ENCODE assay signal across 8 cellular contexts in the genomic region with DNA sequence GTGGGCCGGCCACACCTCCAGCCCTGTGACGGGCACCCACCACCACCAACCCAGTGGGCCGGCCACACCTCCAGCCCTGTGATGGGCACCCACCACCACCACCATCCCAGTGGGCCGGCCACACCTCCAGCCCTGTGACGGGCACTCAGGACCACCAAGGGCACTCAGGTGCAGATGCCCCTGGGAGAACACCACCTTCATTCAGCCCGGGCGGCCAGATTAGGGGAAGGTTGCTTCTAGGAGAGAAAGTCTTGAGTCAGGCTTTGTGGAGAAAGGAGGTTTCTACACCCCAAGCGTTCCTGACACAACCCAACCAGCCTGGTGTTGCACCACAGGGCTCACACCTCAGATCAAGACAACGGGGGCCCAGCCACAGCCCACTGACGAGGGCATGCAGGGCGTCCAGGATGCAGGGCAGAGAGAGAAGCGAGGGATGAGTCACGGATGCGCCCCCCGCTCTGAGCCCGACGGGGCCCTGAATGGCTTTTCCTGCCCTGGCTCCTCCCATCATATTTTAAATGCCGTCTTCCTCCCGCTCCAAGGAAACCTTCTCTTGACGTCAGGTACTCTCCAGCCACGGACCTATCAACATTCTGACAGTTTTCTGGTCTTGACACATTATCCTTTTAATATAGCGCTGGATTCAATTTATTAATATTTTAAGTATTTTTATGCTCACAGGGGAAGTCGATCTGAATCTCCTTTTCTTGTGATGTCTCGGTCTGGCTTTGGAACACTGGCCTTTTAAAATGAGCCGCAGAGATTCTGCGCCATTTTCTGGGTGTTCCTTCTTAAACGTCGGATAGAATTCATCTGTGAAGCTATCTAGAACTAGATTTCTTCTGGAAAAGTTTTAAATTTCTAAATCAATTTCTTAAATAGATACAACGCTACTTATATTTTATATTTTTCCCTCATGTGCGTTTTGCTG. TPM values are rescaled to one million over a fixed set of nuclear protein-coding genes. Genes with fewer than 3 reads are reported as not detected.
DNase-seq lines count a peak whose midpoint lies in the region; ATAC-seq and TF ChIP-seq lines count a peak whose summit lies in the region.

No MANE protein-coding gene starts in this region.

- DNase-seq in MM.1S: peak; percentile 84
- DNase-seq in SKM-1 (lab: John Stamatoyannopoulos, UW; ENCODE audit: unreplicated experiment): peak; percentile 43
- peak; percentile 82 for DNase-seq in activated naive CD8-positive, alpha-beta T cell treated with anti-CD3 and anti-CD28 coated beads, Interleukin-2, amount 10 ng/mL, durations not matched to agents 7 days and 5 days
- DNase-seq in Right ventricle myocardium inferior (ENCODE audit: missing footprints): peak; percentile 95
- peak; percentile 94 for DNase-seq in osteocyte (ENCODE audit: extremely low spot score, unreplicated experiment)

- H3K4me3 Mint-ChIP-seq in activated naive CD8-positive, alpha-beta T cell treated with anti-CD3 and anti-CD28 coated beads, Interleukin-2, amount 10 ng/mL, durations not matched to agents 7 days and 5 days: peak overlapping the region; percentile 87
- H3K4me3 Mint-ChIP-seq in osteocyte (ENCODE audit: unreplicated experiment): peak overlapping the region; percentile 89

- no peaks in the 10 kb centered on the region for H3K27me3 Mint-ChIP-seq in activated naive CD8-positive, alpha-beta T cell treated with anti-CD3 and anti-CD28 coated beads, Interleukin-2, amount 10 ng/mL, durations not matched to agents 7 days and 5 days
- H3K27me3 Mint-ChIP-seq in osteocyte (ENCODE audit: unreplicated experiment): no peaks in the 10 kb centered on the region

- peak overlapping the region; percentile 81 for H2AFZ ChIP-seq in MM.1S (ENCODE audit: low read length)

- POLR2A ChIA-PET in activated naive CD8-positive, alpha-beta T cell treated with anti-CD3 and anti-CD28 coated beads, Interleukin-2, amount 10 ng/mL, durations not matched to agents 7 days and 5 days (lab: Charles Lee): no interaction called here

- no peaks in the 10 kb centered on the region for H3K36me3 ChIP-seq in MM.1S (replicated peaks; ENCODE audit: insufficient read depth, low read length)

- no peaks in the 10 kb centered on the region for H3K27me3 ChIP-seq in MM.1S (replicated peaks; ENCODE audit: insufficient read depth, low read length)

- peak overlapping the region; percentile 70 for H3K4me3 ChIP-seq in MM.1S (ENCODE audit: low read length)

- H3K4me2 ChIP-seq in MM.1S (ENCODE audit: low read depth, low read length): peak overlapping the region; percentile 76

- ATAC-seq in GM18511 (IDR thresholded peaks at IDR 0.05; ENCODE audit: unreplicated experiment) (peak; percentile 82), Right ventricle myocardium inferior (peak; percentile 57), HG03520 (IDR thresholded peaks at IDR 0.05; ENCODE audit: unreplicated experiment) (no peak)
- ATAC-seq in activated naive CD8-positive, alpha-beta T cell treated with anti-CD3 and anti-CD28 coated beads, Interleukin-2, amount 10 ng/mL, durations not matched to agents 7 days and 5 days (ENCODE audit: low read depth): peak; percentile 86

- H3K9me3 ChIP-seq in MM.1S (replicated peaks; ENCODE audit: insufficient read depth, low read length): no peaks in the 10 kb centered on the region

- 0 out of 2 replicates have a peak, but pooled peaks cover 10% of the 10 kb centered on the region for H3F3A ChIP-seq in MM.1S (ENCODE audit: insufficient read depth, low read length)

- TF ChIP-seq CTCF in MM.1S (IDR thresholded peaks at IDR 0.05; ENCODE audit: low read length) (no peak), osteocyte (IDR thresholded peaks at IDR 0.05) (no peak)

- peak overlapping the region; percentile 28; the same call in 1 of the 2 replicates for H3K9ac ChIP-seq in MM.1S (ENCODE audit: low read length)

- H3K79me2 ChIP-seq in MM.1S (ENCODE audit: low read length): 0 out of 2 replicates have a peak, but pooled peaks cover 3% of the 10 kb centered on the region

- peaks cover 12% of the 10 kb centered on the region for H3K4me1 Mint-ChIP-seq in activated naive CD8-positive, alpha-beta T cell treated with anti-CD3 and anti-CD28 coated beads, Interleukin-2, amount 10 ng/mL, durations not matched to agents 7 days and 5 days
- H3K4me1 Mint-ChIP-seq in osteocyte (ENCODE audit: unreplicated experiment): peaks cover 32% of the 10 kb centered on the region

- intact Hi-C loops in Right ventricle myocardium inferior (cut with DNase I): loop anchor here (5.0 kb wide), 1 partner anchor 137 kb away; the partner anchor contains the start of genes C21orf58 and PCNT

- no peaks in the 10 kb centered on the region for H3K9me3 Mint-ChIP-seq in activated naive CD8-positive, alpha-beta T cell treated with anti-CD3 and anti-CD28 coated beads, Interleukin-2, amount 10 ng/mL, durations not matched to agents 7 days and 5 days
- no peaks in the 10 kb centered on the region for H3K9me3 Mint-ChIP-seq in osteocyte (ENCODE audit: unreplicated experiment)

- H3K27ac ChIP-seq in MM.1S (ENCODE audit: low read length): no peak overlapping the region
- H3K27ac ChIP-seq in temporal lobe (ENCODE audit: low read depth, low read length): peak overlapping the region; percentile 93

- peak overlapping the region; percentile 85 for H3K27ac Mint-ChIP-seq in activated naive CD8-positive, alpha-beta T cell treated with anti-CD3 and anti-CD28 coated beads, Interleukin-2, amount 10 ng/mL, durations not matched to agents 7 days and 5 days
- H3K27ac Mint-ChIP-seq in osteocyte (ENCODE audit: unreplicated experiment): peak overlapping the region; percentile 90

- no peaks in the 10 kb centered on the region for H4K20me1 ChIP-seq in MM.1S (ENCODE audit: insufficient read depth, low read length)

- H3K36me3 Mint-ChIP-seq in activated naive CD8-positive, alpha-beta T cell treated with anti-CD3 and anti-CD28 coated beads, Interleukin-2, amount 10 ng/mL, durations not matched to agents 7 days and 5 days: no peaks in the 10 kb centered on the region
- peaks cover 10% of the 10 kb centered on the region for H3K36me3 Mint-ChIP-seq in osteocyte (ENCODE audit: unreplicated experiment)

- no peaks in the 10 kb centered on the region for H3K9me2 ChIP-seq in MM.1S (replicated peaks; ENCODE audit: insufficient read depth, low read length)

- peaks cover 12% of the 10 kb centered on the region for H3K4me1 ChIP-seq in MM.1S (ENCODE audit: low read length)

RNA-seq across cellular contexts. Expression of gene SPATC1L, which starts 0.6 kb away (rescaled TPM):
- total RNA-seq in activated naive CD8-positive, alpha-beta T cell treated with anti-CD3 and anti-CD28 coated beads, Interleukin-2, amount 10 ng/mL, durations not matched to agents 7 days and 5 days: 1 to 10 TPM; 7.6 to 8.9 TPM
- 7.7 TPM for total RNA-seq in Right ventricle myocardium inferior
- total RNA-seq in osteocyte: 17.5 and 18.9 TPM in 2 replicates
- 6.1 TPM for total RNA-seq in temporal lobe

RNA-seq across cellular contexts. Expression of gene FTCD, which starts 29.5 kb away (rescaled TPM):
- total RNA-seq in activated naive CD8-positive, alpha-beta T cell treated with anti-CD3 and anti-CD28 coated beads, Interleukin-2, amount 10 ng/mL, durations not matched to agents 7 days and 5 days: 1 to 10 TPM in 1 of 2 experiments, under 1 TPM in 1; 0.65 to 1.3 TPM
- total RNA-seq in Right ventricle myocardium inferior (1.2 TPM), osteocyte (2.3 and 2.5 TPM in 2 replicates), temporal lobe (0.98 TPM)

RNA-seq across cellular contexts. Expression of gene LSS, which starts 43.7 kb away (rescaled TPM):
- 10 to 100 TPM; 57.6 to 66.7 TPM for total RNA-seq in activated naive CD8-positive, alpha-beta T cell treated with anti-CD3 and anti-CD28 coated beads, Interleukin-2, amount 10 ng/mL, durations not matched to agents 7 days and 5 days
- total RNA-seq in Right ventricle myocardium inferior: 61.0 TPM
- total RNA-seq in osteocyte: 92.0 and 101 TPM in 2 replicates
- 41.1 TPM for total RNA-seq in temporal lobe

Comparison
In these comparisons a context has a peak if more than half of its experiments do, and no peak if none do; other contexts are left out.
1. DNase-seq: peak in every context shown above with its lines; median percentile 95 in Right ventricle myocardium inferior; 94 in osteocyte; 84 in MM.1S; 82 in activated naive CD8-positive, alpha-beta T cell treated with anti-CD3 and anti-CD28 coated beads, Interleukin-2, amount 10 ng/mL, durations not matched to agents 7 days and 5 days; 43 in SKM-1.